ENCODE assay signal across 19 cellular contexts in genomic region chr4:110614173-110614948, GRCh38. TPM values are rescaled to one million over a fixed set of nuclear protein-coding genes. Genes with fewer than 3 reads are reported as not detected.
DNase-seq lines count a peak whose midpoint lies in the region; ATAC-seq and TF ChIP-seq lines count a peak whose summit lies in the region.
"Had no signal": no experiment of that assay in that cellular context is flagged by ENCODE, and none has a peak within 500 bp of the region (broad histone marks: within the 10 kb centered on the region; RNA-seq: fewer than 3 reads in every experiment).

No MANE protein-coding gene starts in this region.

- H3K4me1 ChIP-seq in HUES6 (ENCODE audit: control insufficient read depth, insufficient read depth, low read length) (peaks cover 63% of the 10 kb centered on the region), endodermal cell (ENCODE audit: control insufficient read depth, insufficient read depth, low read length) (peaks cover 21% of the 10 kb centered on the region)

- TF ChIP-seq CTCF in endodermal cell (conservative IDR thresholded peaks at IDR 0.05): no peak
- no peak for TF ChIP-seq CTCF in progenitor cell of endocrine pancreas (IDR thresholded peaks at IDR 0.05; ENCODE audit: unreplicated experiment)

- H3K4me1 Mint-ChIP-seq in endodermal cell (peaks cover 58% of the 10 kb centered on the region), progenitor cell of endocrine pancreas (ENCODE audit: low read depth) (peaks cover 20% of the 10 kb centered on the region)
- H3K4me1 Mint-ChIP-seq: activated naive CD4-positive, alpha-beta T cell treated with anti-CD3 and anti-CD28 coated beads, Interleukin-2, amount 10 ng/mL, durations not matched to agents 7 days and 5 days had no signal

- H3K4me3 Mint-ChIP-seq in endodermal cell (peak overlapping the region; percentile 97), progenitor cell of endocrine pancreas (ENCODE audit: low read depth) (peak overlapping the region; percentile 50)
- H3K4me3 Mint-ChIP-seq: activated naive CD4-positive, alpha-beta T cell treated with anti-CD3 and anti-CD28 coated beads, Interleukin-2, amount 10 ng/mL, durations not matched to agents 7 days and 5 days had no signal

- H3K36me3 ChIP-seq in HUES6 (ENCODE audit: control insufficient read depth, insufficient read depth, low read length): peaks cover 4% of the 10 kb centered on the region; the same call in 1 of the 2 replicates
- H3K36me3 ChIP-seq in endodermal cell (ENCODE audit: control insufficient read depth, insufficient read depth, low read length): peaks cover 35% of the 10 kb centered on the region
- H3K36me3 ChIP-seq: thyroid gland had no signal

- H3K27me3 Mint-ChIP-seq in endodermal cell (ENCODE audit: insufficient read depth) (peaks cover 8% of the 10 kb centered on the region), progenitor cell of endocrine pancreas (peaks cover 69% of the 10 kb centered on the region)

- ATAC-seq in HG03175 (IDR thresholded peaks at IDR 0.05; ENCODE audit: unreplicated experiment): no peak
- ATAC-seq: stimulated activated naive CD8-positive, alpha-beta T cell treated with anti-CD3 and anti-CD28 coated beads, Interleukin-15, amount 100 ng/mL, for 72 hours had no signal

- H3K9me3 ChIP-seq in HUES6 (ENCODE audit: control insufficient read depth, insufficient read depth, low read depth, low read length) (no peaks in the 10 kb centered on the region), endodermal cell (ENCODE audit: control insufficient read depth, low read length) (no peaks in the 10 kb centered on the region)
- H3K9me3 ChIP-seq: SK-N-SH, thyroid gland had no signal

- WGBS in endodermal cell (ENCODE audit: insufficient coverage in 1 of 2, insufficient read length in 1 of 2), 2 experiments: 0% methylated on average over 4 to 23 of the region's 26 CpGs

- H3K36me3 Mint-ChIP-seq in endodermal cell (ENCODE audit: low read depth) (peaks cover 31% of the 10 kb centered on the region), progenitor cell of endocrine pancreas (ENCODE audit: insufficient read depth) (no peaks in the 10 kb centered on the region)

- H3K27ac ChIP-seq in HUES6 (ENCODE audit: low read depth, low read length) (peak overlapping the region; percentile 96; the same call in 1 of the 2 replicates), endodermal cell (ENCODE audit: low read depth, low read length) (peak overlapping the region; percentile 78)
- H3K27ac ChIP-seq: thyroid gland had no signal

- H3K27ac Mint-ChIP-seq in endodermal cell (peak overlapping the region; percentile 100), progenitor cell of endocrine pancreas (peak overlapping the region; percentile 88)
- H3K27ac Mint-ChIP-seq: CD14-positive monocyte; stimulated activated naive CD8-positive, alpha-beta T cell treated with anti-CD3 and anti-CD28 coated beads, Interleukin-15, amount 100 ng/mL, for 72 hours had no signal

- H3K9ac ChIP-seq in HUES6 (ENCODE audit: low read length) (peak overlapping the region; percentile 96), endodermal cell (ENCODE audit: extremely low read depth, low read length, poor library complexity, severe bottlenecking) (peak overlapping the region; percentile 100)
- H3K9ac ChIP-seq: SK-N-SH had no signal

- H3K9me3 Mint-ChIP-seq in endodermal cell (no peaks in the 10 kb centered on the region), progenitor cell of endocrine pancreas (ENCODE audit: low read depth) (no peaks in the 10 kb centered on the region)

- H3K4me3 ChIP-seq in HUES6 (ENCODE audit: low read depth, low read length) (peak overlapping the region; percentile 73), endodermal cell (ENCODE audit: low read length) (peak overlapping the region; percentile 90)
- H3K4me3 ChIP-seq: thyroid gland had no signal

- DNase-seq in endodermal cell (peak; percentile 97), iPS-NIHi7 (ENCODE audit: extremely low spot score) (peak; percentile 55), progenitor cell of endocrine pancreas (ENCODE audit: low spot score, unreplicated experiment) (no peak), DMS79 (lab: John Stamatoyannopoulos, UW) (no peak), NCI-H1417 treated with DMSO at 0.1 percent for 48 hours (lab: John Stamatoyannopoulos, UW) (no peak)
- DNase-seq: activated CD4-positive, alpha-beta T cell treated with anti-CD3 and anti-CD28 coated beads for 4 hours; activated naive CD4-positive, alpha-beta T cell treated with anti-CD3 and anti-CD28 coated beads, Interleukin-2, amount 10 ng/mL, durations not matched to agents 7 days and 5 days; activated T-cell treated with anti-CD3 and anti-CD28 coated beads, Interleukin-2, amount 50 U/mL, for 48 hours; kidney glomerular epithelial cell; mammary epithelial cell; NCI-H1436; NCI-H446 treated with DMSO at 0.1 percent for 48 hours; SK-N-SH; stimulated activated naive CD8-positive, alpha-beta T cell treated with anti-CD3 and anti-CD28 coated beads, Interleukin-15, amount 100 ng/mL, for 72 hours; T-helper 2 cell; thyroid gland had no signal

- H3K27me3 ChIP-seq in HUES6 (ENCODE audit: control insufficient read depth, insufficient read depth, low read length) (peaks cover 99% of the 10 kb centered on the region), endodermal cell (ENCODE audit: control insufficient read depth, insufficient read depth, low read length, poor library complexity, severe bottlenecking) (no peaks in the 10 kb centered on the region)

RNA-seq across cellular contexts. Expression of gene PITX2, which starts 8.5 kb away (rescaled TPM):
- total RNA-seq in endodermal cell: 10 to 100 TPM; 28.8 to 32.7 TPM
- 27.2 TPM for polyA plus RNA-seq in endodermal cell (2013, experiment 1 of 2)
- polyA plus RNA-seq in endodermal cell (2013, experiment 2 of 2): 34.7 TPM
- 5.3 and 7.4 TPM in 2 replicates for total RNA-seq in progenitor cell of endocrine pancreas
- total RNA-seq: thyroid gland had no signal
- polyA plus RNA-seq: CD14-positive monocyte, SK-N-SH had no signal

Comparison
In these comparisons a context has a peak if more than half of its experiments do, and no peak if none do; other contexts are left out.
1. DNase-seq: peak in endodermal cell (single experiment) and iPS-NIHi7 (single experiment); none in progenitor cell of endocrine pancreas (single experiment), DMS79 (single experiment) and NCI-H1417 treated with DMSO at 0.1 percent for 48 hours (single experiment).